In genomic region chr6:48429021-48429420, GRCh38 we compare ENCODE assay signal across 1 cellular context.
TF ChIP-seq lines count a peak whose summit lies in the region.

No MANE protein-coding gene starts in this region.

TF ChIP-seq in A549, 52 proteins besides CTCF, POLR2A, EP300 and RAD21 (continued from another document):
- TF ChIP-seq HES2 (IDR thresholded peaks at IDR 0.05) (no peak), EHF (CRISPR knock-in tag; IDR thresholded peaks at IDR 0.05) (no peak), FOSB (CRISPR knock-in tag; IDR thresholded peaks at IDR 0.05) (no peak), NFE2L2 (conservative IDR thresholded peaks at IDR 0.05; ENCODE audit: low read length) (no peak), E2F6 (IDR thresholded peaks at IDR 0.05; ENCODE audit: borderline replicate concordance, low read depth) (no peak), RNF2 (IDR thresholded peaks at IDR 0.05; ENCODE audit: borderline replicate concordance, low read depth) (no peak), ZSCAN20 (CRISPR knock-in tag; IDR thresholded peaks at IDR 0.05) (no peak), JUN (IDR thresholded peaks at IDR 0.05) (no peak), MAZ (IDR thresholded peaks at IDR 0.05; ENCODE audit: borderline replicate concordance, low read depth, low read length) (no peak), CEBPB (IDR thresholded peaks at IDR 0.05) (no peak), RFX5 (IDR thresholded peaks at IDR 0.05) (no peak)
TF ChIP-seq in A549: peak in this region for 0.
